24 cellular contexts compared by ENCODE assay signal in genomic region chr16:66166451-66166850, GRCh38.
"Had no signal": no experiment of that assay in that cellular context is flagged by ENCODE, and none has a peak within 500 bp of the region (broad histone marks: within the 10 kb centered on the region; RNA-seq: fewer than 3 reads in every experiment).

No MANE protein-coding gene starts in this region.

- H3K36me3 Mint-ChIP-seq: activated CD4-positive, alpha-beta memory T cell treated with anti-CD3 and anti-CD28 coated beads for 36 hours; activated naive CD4-positive, alpha-beta T cell treated with anti-CD3 and anti-CD28 coated beads, Interleukin-2, amount 10 ng/mL, durations not matched to agents 7 days and 5 days; brain; naive thymus-derived CD4-positive, alpha-beta T cell; stimulated activated memory B cell treated with anti-CD40 and anti-IgM and Interleukin-4, amounts not matched to agents 10 μg/mL and 1 μg/mL and 100 μg/mL, for 72 hours had no signal

- H3K27me3 ChIP-seq: gastroesophageal sphincter, neural progenitor cell, sigmoid colon, stomach, suprapubic skin, tibial nerve had no signal

- H3K9me3 Mint-ChIP-seq: activated B cell treated with CpG ODN at 0.5 μM for 24 hours; activated CD4-positive, alpha-beta memory T cell treated with anti-CD3 and anti-CD28 coated beads for 36 hours; activated naive CD4-positive, alpha-beta T cell treated with anti-CD3 and anti-CD28 coated beads, Interleukin-2, amount 10 ng/mL, durations not matched to agents 7 days and 5 days; activated T-cell treated with anti-CD3 and anti-CD28 coated beads, Interleukin-2, amount 50 U/mL, for 72 hours; dendritic cell treated with granulocyte-macrophage colony-stimulating factor and Interleukin-4, amounts not matched to agents 40 ng/mL and 50 ng/mL, for 4 days; stimulated activated memory B cell treated with anti-CD40 and anti-IgM and Interleukin-4, amounts not matched to agents 10 μg/mL and 1 μg/mL and 100 μg/mL, for 72 hours had no signal

- H3K4me1 ChIP-seq: lower lobe of right lung, neural progenitor cell, stomach had no signal

- H2AFZ ChIP-seq: neural progenitor cell had no signal

- ATAC-seq: activated T-cell treated with anti-CD3 and anti-CD28 coated beads, Interleukin-2, amount 50 U/mL, for 72 hours; gastroesophageal sphincter; lower lobe of right lung; naive thymus-derived CD4-positive, alpha-beta T cell; stimulated activated memory B cell treated with anti-CD40 and anti-IgM and Interleukin-4, amounts not matched to agents 10 μg/mL and 1 μg/mL and 100 μg/mL, for 72 hours; T-helper 17 cell had no signal

- H3K4me3 ChIP-seq: gastroesophageal sphincter, lower lobe of right lung, neural progenitor cell, sigmoid colon, smooth muscle cell, stomach, suprapubic skin, tibial nerve had no signal

- H3K4me2 ChIP-seq: neural progenitor cell, smooth muscle cell had no signal

- DNase-seq: activated B cell treated with CpG ODN at 0.5 μM for 24 hours; activated CD4-positive, alpha-beta memory T cell treated with anti-CD3 and anti-CD28 coated beads for 36 hours; activated CD4-positive, alpha-beta T cell treated with anti-CD3 and anti-CD28 coated beads for 48 hours; activated effector memory CD4-positive, alpha-beta T cell treated with Interleukin-2 at 50 U/mL for 16 hours; activated naive CD4-positive, alpha-beta T cell treated with anti-CD3 and anti-CD28 coated beads, Interleukin-2, amount 10 ng/mL, durations not matched to agents 7 days and 5 days; activated T-cell treated with anti-CD3 and anti-CD28 coated beads, Interleukin-2, amount 50 U/mL, for 72 hours; aorta; effector memory CD4-positive, alpha-beta T cell; head of caudate nucleus; kidney; lower lobe of right lung; naive thymus-derived CD4-positive, alpha-beta T cell; sigmoid colon; stimulated activated CD4-positive, alpha-beta T cell treated with anti-CD3 and anti-CD28 coated beads, Interleukin-15, amount 100 ng/mL, for 24 hours; stomach; T-helper 17 cell had no signal

- H3K9ac ChIP-seq: neural progenitor cell had no signal

- H3K27ac Mint-ChIP-seq: activated B cell treated with CpG ODN at 0.5 μM for 24 hours; activated CD4-positive, alpha-beta memory T cell treated with anti-CD3 and anti-CD28 coated beads for 36 hours; activated naive CD4-positive, alpha-beta T cell treated with anti-CD3 and anti-CD28 coated beads, Interleukin-2, amount 10 ng/mL, durations not matched to agents 7 days and 5 days; activated T-cell treated with anti-CD3 and anti-CD28 coated beads, Interleukin-2, amount 50 U/mL, for 72 hours; brain; dendritic cell treated with granulocyte-macrophage colony-stimulating factor and Interleukin-4, amounts not matched to agents 40 ng/mL and 50 ng/mL, for 4 days; naive thymus-derived CD4-positive, alpha-beta T cell; neural progenitor cell; stimulated activated memory B cell treated with anti-CD40 and anti-IgM and Interleukin-4, amounts not matched to agents 10 μg/mL and 1 μg/mL and 100 μg/mL, for 72 hours; T-helper 17 cell had no signal

- H3K27me3 Mint-ChIP-seq: activated CD4-positive, alpha-beta memory T cell treated with anti-CD3 and anti-CD28 coated beads for 36 hours; activated naive CD4-positive, alpha-beta T cell treated with anti-CD3 and anti-CD28 coated beads, Interleukin-2, amount 10 ng/mL, durations not matched to agents 7 days and 5 days; dendritic cell treated with granulocyte-macrophage colony-stimulating factor and Interleukin-4, amounts not matched to agents 40 ng/mL and 50 ng/mL, for 4 days had no signal

- H3K9me3 ChIP-seq: lower lobe of right lung, sigmoid colon, suprapubic skin had no signal

- H3K4me3 Mint-ChIP-seq: activated B cell treated with CpG ODN at 0.5 μM for 24 hours; activated CD4-positive, alpha-beta memory T cell treated with anti-CD3 and anti-CD28 coated beads for 36 hours; activated naive CD4-positive, alpha-beta T cell treated with anti-CD3 and anti-CD28 coated beads, Interleukin-2, amount 10 ng/mL, durations not matched to agents 7 days and 5 days; activated T-cell treated with anti-CD3 and anti-CD28 coated beads, Interleukin-2, amount 50 U/mL, for 72 hours; brain; dendritic cell treated with granulocyte-macrophage colony-stimulating factor and Interleukin-4, amounts not matched to agents 40 ng/mL and 50 ng/mL, for 4 days; naive thymus-derived CD4-positive, alpha-beta T cell; neural progenitor cell; stimulated activated memory B cell treated with anti-CD40 and anti-IgM and Interleukin-4, amounts not matched to agents 10 μg/mL and 1 μg/mL and 100 μg/mL, for 72 hours; T-helper 17 cell had no signal

- H3K36me3 ChIP-seq: gastroesophageal sphincter, lower lobe of right lung, neural progenitor cell, sigmoid colon, stomach, suprapubic skin, tibial nerve had no signal

- H3K27ac ChIP-seq: gastroesophageal sphincter, lower lobe of right lung, neural progenitor cell, sigmoid colon, suprapubic skin, tibial nerve had no signal

- H3K4me1 Mint-ChIP-seq: activated B cell treated with CpG ODN at 0.5 μM for 24 hours; activated naive CD4-positive, alpha-beta T cell treated with anti-CD3 and anti-CD28 coated beads, Interleukin-2, amount 10 ng/mL, durations not matched to agents 7 days and 5 days; stimulated activated memory B cell treated with anti-CD40 and anti-IgM and Interleukin-4, amounts not matched to agents 10 μg/mL and 1 μg/mL and 100 μg/mL, for 72 hours had no signal
